Comparison of ENCODE assay signal across 8 cellular contexts in genomic region chr6:27091661-27092315, GRCh38.
DNase-seq lines count a peak whose midpoint lies in the region; ATAC-seq, FAIRE-seq and TF ChIP-seq lines count a peak whose summit lies in the region.

No MANE protein-coding gene starts in this region.

- H3K27ac Mint-ChIP-seq in endothelial cell (ENCODE audit: unreplicated experiment) = peak overlapping the region; percentile 62

- TF ChIP-seq CTCF in A673 (conservative IDR thresholded peaks at IDR 0.05; ENCODE audit: low read depth, low read length) (no peak), SU-DHL-6 (IDR thresholded peaks at IDR 0.05; ENCODE audit: insufficient read depth, low read length, poor library complexity, severe bottlenecking) (no peak), endothelial cell (IDR thresholded peaks at IDR 0.05; ENCODE audit: unreplicated experiment) (no peak), pancreas (IDR thresholded peaks at IDR 0.05) (no peak), Peyer's patch (IDR thresholded peaks at IDR 0.05) (no peak)

- FAIRE-seq in GM12892 (lab: Jason Lieb, UNC) = no peak
- FAIRE-seq in pancreas (lab: Jason Lieb, UNC) = no peak

- TSS peak; percentile 100 for BruUV-seq in A673 (replicated peaks; lab: Mats Ljungman, UMichigan)

- DNase-seq in A673 (ENCODE audit: low spot score) (peak; percentile 93), GM12892 (ENCODE audit: insufficient read length) (peak; percentile 22), HuH-7 (ENCODE audit: low spot score) (peak; percentile 24), endothelial cell (ENCODE audit: low spot score) (peak; percentile 46), pancreas (no peak), Peyer's patch (no peak)
- DNase-seq in activated effector memory CD4-positive, alpha-beta T cell treated with anti-CD3 and anti-CD28 coated beads, Interleukin-2, amount 50 U/mL, for 16 hours = no peak

- peak in 3 of 4 donors; percentile 15 to 44 (median 29) for ATAC-seq in pancreas

- no peaks in the 10 kb centered on the region for H3K79me2 ChIP-seq in SU-DHL-6 (ENCODE audit: insufficient read depth, low read length)

- H3K9me2 ChIP-seq in SU-DHL-6 (replicated peaks; ENCODE audit: insufficient read depth, low read length) = no peaks in the 10 kb centered on the region

- peak overlapping the region; percentile 56 for H3K4me3 ChIP-seq in A673 (ENCODE audit: low read depth, low read length, poor library complexity, severe bottlenecking)
- H3K4me3 ChIP-seq in SU-DHL-6 (ENCODE audit: insufficient read depth, low read length, poor library complexity, severe bottlenecking) = no peak overlapping the region
- no peak overlapping the region for H3K4me3 ChIP-seq in pancreas
- peak overlapping the region in 2 of 4 donors; percentile 16 to 39 for H3K4me3 ChIP-seq in Peyer's patch

- H3K4me1 ChIP-seq in A673 (ENCODE audit: insufficient read depth, low read length, poor library complexity, severe bottlenecking) (no peaks in the 10 kb centered on the region), pancreas (no peaks in the 10 kb centered on the region), Peyer's patch (peaks cover 0 to 11% (median 0%) of the 10 kb centered on the region in 4 donors)

- no peaks in the 10 kb centered on the region for H4K20me1 ChIP-seq in SU-DHL-6 (ENCODE audit: low read depth, low read length)

- 2% methylated on average over 27 of the region's 27 CpGs for WGBS in pancreas, 2 donors

- H3K9me3 ChIP-seq in A673 (ENCODE audit: low read depth, low read length, poor library complexity, severe bottlenecking) (no peaks in the 10 kb centered on the region), SU-DHL-6 (ENCODE audit: insufficient read depth, low read length) (no peaks in the 10 kb centered on the region), pancreas (no peaks in the 10 kb centered on the region), Peyer's patch (no peaks in the 10 kb centered on the region)

- H3K9ac ChIP-seq in SU-DHL-6 (ENCODE audit: low read length) = no peak overlapping the region; the same call in 1 of the 2 replicates

- H3K27ac ChIP-seq in A673 (ENCODE audit: low read depth, low read length, poor library complexity, severe bottlenecking) (no peak overlapping the region), SU-DHL-6 (ENCODE audit: low read depth, low read length) (no peak overlapping the region), pancreas (no peak overlapping the region), Peyer's patch (no peak overlapping the region)

- peak overlapping the region; percentile 91 for H3K4me3 Mint-ChIP-seq in endothelial cell (ENCODE audit: unreplicated experiment)

- CTCF ChIA-PET in A673 (lab: Charles Lee) = no interaction called here

- H3F3A ChIP-seq in SU-DHL-6 (ENCODE audit: insufficient read depth) = no peaks in the 10 kb centered on the region

- peaks cover 8% of the 10 kb centered on the region for H3K4me1 Mint-ChIP-seq in endothelial cell (ENCODE audit: unreplicated experiment)

- TF ChIP-seq POLR2A in GM12892 (IDR thresholded peaks at IDR 0.05; ENCODE audit: low read depth, low read length) = no peak
- TF ChIP-seq POLR2A in Peyer's patch (IDR thresholded peaks at IDR 0.05) = no peak

- peak overlapping the region; percentile 43 for H3K4me2 ChIP-seq in SU-DHL-6 (ENCODE audit: low read depth, low read length, poor library complexity, severe bottlenecking)

- H3K27me3 ChIP-seq in A673 (replicated peaks; ENCODE audit: insufficient read depth, low read depth, low read length, poor library complexity) (no peaks in the 10 kb centered on the region), SU-DHL-6 (ENCODE audit: low read length) (0 out of 2 replicates have a peak, but pooled peaks cover 3% of the 10 kb centered on the region), pancreas (peaks cover 0 to 36% (median 0%) of the 10 kb centered on the region in 4 donors), Peyer's patch (no peaks in the 10 kb centered on the region)

- peak overlapping the region; percentile 21 for H2AFZ ChIP-seq in SU-DHL-6 (ENCODE audit: low read depth, low read length, severe bottlenecking)

- no peaks in the 10 kb centered on the region for H3K36me3 ChIP-seq in A673 (ENCODE audit: insufficient read depth, low read length, poor library complexity, severe bottlenecking)
- no peaks in the 10 kb centered on the region for H3K36me3 ChIP-seq in SU-DHL-6 (ENCODE audit: low read length)
- H3K36me3 ChIP-seq in pancreas = no peaks in the 10 kb centered on the region
- no peaks in the 10 kb centered on the region for H3K36me3 ChIP-seq in Peyer's patch

- POLR2A ChIA-PET in A673 (lab: Charles Lee; ENCODE audit: low non-redundant PET) = no interaction called here

- H3K36me3 Mint-ChIP-seq in endothelial cell (ENCODE audit: low read depth, unreplicated experiment) = no peaks in the 10 kb centered on the region

- H3K9me3 Mint-ChIP-seq in endothelial cell (ENCODE audit: unreplicated experiment) = no peaks in the 10 kb centered on the region

- peaks cover 8% of the 10 kb centered on the region for H3K27me3 Mint-ChIP-seq in endothelial cell (ENCODE audit: unreplicated experiment)

- intact Hi-C loops in A673 (cut with micrococcal nuclease; ENCODE audit: unreplicated experiment) = loop anchor here (10.0 kb wide), 1 partner anchor 767 kb away; no protein-coding TSS in a partner anchor
- intact Hi-C loops in pancreas (cut with DNase I) = no loop called here

Comparison
In these comparisons a context has a peak if more than half of its experiments do, and no peak if none do; other contexts are left out.
1. DNase-seq: peak in A673 (single experiment), GM12892 (single experiment), HuH-7 (single experiment) and endothelial cell (single experiment); none in pancreas (0 of 6), Peyer's patch (0 of 3) and activated effector memory CD4-positive, alpha-beta T cell treated with anti-CD3 and anti-CD28 coated beads, Interleukin-2, amount 50 U/mL, for 16 hours (single experiment).